ENCODE assay signal across 12 cellular contexts in genomic region chr14:58339664-58340063, GRCh38. TPM values are rescaled to one million over a fixed set of nuclear protein-coding genes. Genes with fewer than 3 reads are reported as not detected.
"Had no signal": no experiment of that assay in that cellular context is flagged by ENCODE, and none has a peak within 500 bp of the region (broad histone marks: within the 10 kb centered on the region; RNA-seq: fewer than 3 reads in every experiment).

No MANE protein-coding gene starts in this region.

RNA-seq across cellular contexts. Expression of gene TOMM20L, which starts 56.1 kb away (rescaled TPM):
- total RNA-seq: esophagus mucosa; fibroblast of lung; frontal cortex; glomerular endothelial cell; heart left ventricle; liver; lung microvascular endothelial cell; mesenteric fat pad; naive thymus-derived CD8-positive, alpha-beta T cell; occipital lobe; right cardiac atrium; temporal lobe had no signal
